Comparison of ENCODE assay signal across 8 cellular contexts in the genomic region with DNA sequence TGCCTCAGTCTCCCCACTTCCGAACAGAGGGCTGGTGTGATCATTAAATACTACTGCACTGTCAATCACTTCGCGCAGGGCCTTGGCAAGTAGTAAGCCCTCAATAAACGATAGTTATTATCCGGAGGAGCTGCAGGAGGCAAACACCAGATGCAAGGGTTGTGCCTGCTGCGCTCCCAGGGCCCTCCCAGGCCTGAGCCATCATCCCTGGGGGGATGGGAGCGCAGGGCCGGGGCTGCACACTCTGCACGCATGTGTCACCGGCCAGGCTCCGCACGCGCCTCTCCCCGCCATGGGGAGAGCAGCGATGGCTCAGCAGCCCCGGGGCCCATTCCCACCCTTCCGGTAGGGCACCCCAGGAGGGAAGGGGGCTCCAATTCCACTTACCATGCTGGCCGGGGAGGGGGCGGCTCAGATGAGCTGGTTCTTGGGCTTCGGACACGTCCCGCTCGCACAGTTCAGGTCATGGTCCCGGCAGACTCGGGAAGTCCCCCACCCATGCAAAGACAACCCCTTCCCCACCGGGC. TPM values are rescaled to one million over a fixed set of nuclear protein-coding genes. Genes with fewer than 3 reads are reported as not detected.
DNase-seq lines count a peak whose midpoint lies in the region; ATAC-seq and TF ChIP-seq lines count a peak whose summit lies in the region.

No MANE protein-coding gene starts in this region.

- peak overlapping the region; percentile 79 for H3K4me3 Mint-ChIP-seq in progenitor cell of endocrine pancreas (ENCODE audit: low read depth)

- peak; percentile 92 for DNase-seq in BE2C
- peak; percentile 43 for DNase-seq in T follicular helper cell (ENCODE audit: low read depth)
- peak; percentile 23 for DNase-seq in amniotic stem cell (lab: John Stamatoyannopoulos, UW)
- peak; percentile 82 for DNase-seq in left cardiac atrium
- peak; percentile 28 for DNase-seq in progenitor cell of endocrine pancreas (ENCODE audit: low spot score, unreplicated experiment)
- DNase-seq in vagina (ENCODE audit: extremely low spot score in 2 of 2) = no peak

- peaks cover 3% of the 10 kb centered on the region for H3K9me3 Mint-ChIP-seq in progenitor cell of endocrine pancreas (ENCODE audit: low read depth)

- peak overlapping the region; percentile 2 for H3K27ac Mint-ChIP-seq in progenitor cell of endocrine pancreas

- H3K9me3 ChIP-seq in BE2C = no peaks in the 10 kb centered on the region
- H3K9me3 ChIP-seq in vagina = no peaks in the 10 kb centered on the region

- TF ChIP-seq POLR2A in GM19193 (IDR thresholded peaks at IDR 0.05; ENCODE audit: extremely low read depth, insufficient read depth, insufficient read length) = peak; percentile 36
- TF ChIP-seq POLR2A in vagina (IDR thresholded peaks at IDR 0.05) = no peak

- no peak for TF ChIP-seq CTCF in BE2C (IDR thresholded peaks at IDR 0.05; ENCODE audit: low read depth, low read length)
- no peak for TF ChIP-seq CTCF in progenitor cell of endocrine pancreas (IDR thresholded peaks at IDR 0.05; ENCODE audit: unreplicated experiment)
- TF ChIP-seq CTCF in vagina (IDR thresholded peaks at IDR 0.05) = no peak

- TF ChIP-seq EP300 in Ishikawa (IDR thresholded peaks at IDR 0.05; ENCODE audit: borderline replicate concordance) = no peak

- H3K4me1 Mint-ChIP-seq in progenitor cell of endocrine pancreas (ENCODE audit: low read depth) = peaks cover 10% of the 10 kb centered on the region

- H3K36me3 ChIP-seq in BE2C = peaks cover 32% of the 10 kb centered on the region
- H3K36me3 ChIP-seq in vagina = no peaks in the 10 kb centered on the region

- no peak for TF ChIP-seq RAD21 in Ishikawa (IDR thresholded peaks at IDR 0.05; ENCODE audit: low read depth)

- ATAC-seq in left cardiac atrium = peak; percentile 81 to 83

- H3K36me3 Mint-ChIP-seq in progenitor cell of endocrine pancreas (ENCODE audit: insufficient read depth) = peaks cover 5% of the 10 kb centered on the region

- H3K27me3 ChIP-seq in BE2C (no peaks in the 10 kb centered on the region), vagina (no peaks in the 10 kb centered on the region)

- H3K4me3 ChIP-seq in BE2C (ENCODE audit: low read depth, low read length) (peak overlapping the region; percentile 83), vagina (peak overlapping the region; percentile 81 to 95)

- no peaks in the 10 kb centered on the region for H3K27me3 Mint-ChIP-seq in progenitor cell of endocrine pancreas

- intact Hi-C loops in left cardiac atrium (cut with DNase I) (no loop called here), vagina (cut with DNase I) (no loop called here)

- H3K27ac ChIP-seq in vagina = peak overlapping the region; percentile 89

- H3K4me1 ChIP-seq in BE2C = no peaks in the 10 kb centered on the region
- peaks cover 27% of the 10 kb centered on the region for H3K4me1 ChIP-seq in vagina

TF ChIP-seq in Ishikawa, 13 proteins besides CTCF, POLR2A, EP300 and RAD21:
- TF ChIP-seq YY1 (IDR thresholded peaks at IDR 0.05; ENCODE audit: low read depth) = no peak
- no peak for TF ChIP-seq ZBTB7A (IDR thresholded peaks at IDR 0.05; ENCODE audit: low read depth)
- no peak for TF ChIP-seq NFIC (IDR thresholded peaks at IDR 0.05)
- TF ChIP-seq, protein P1, sequence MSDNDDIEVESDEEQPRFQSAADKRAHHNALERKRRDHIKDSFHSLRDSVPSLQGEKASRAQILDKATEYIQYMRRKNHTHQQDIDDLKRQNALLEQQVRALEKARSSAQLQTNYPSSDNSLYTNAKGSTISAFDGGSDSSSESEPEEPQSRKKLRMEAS (IDR thresholded peaks at IDR 0.05) = peak; percentile 84
- no peak for TF ChIP-seq CEBPB (IDR thresholded peaks at IDR 0.05)
- TF ChIP-seq TAF1 (IDR thresholded peaks at IDR 0.05; ENCODE audit: low read depth) = no peak
- TF ChIP-seq EGR1 (IDR thresholded peaks at IDR 0.05) = no peak
- TF ChIP-seq CREB1 (IDR thresholded peaks at IDR 0.05; ENCODE audit: low read depth) = no peak

RNA-seq across cellular contexts. Expression of a gene that starts 0.7 kb away (rescaled TPM):
- polyA plus RNA-seq in BE2C (2012; ENCODE audit: insufficient read depth, insufficient read length, low read depth) = 164 TPM
- total RNA-seq in left cardiac atrium (10 to 100 TPM; 34.6 to 46.4 TPM), progenitor cell of endocrine pancreas (82.9 and 87.5 TPM in 2 replicates), vagina (72.7 TPM)

Comparison
In these comparisons a context has a peak if more than half of its experiments do, and no peak if none do; other contexts are left out.
1. DNase-seq: peak in BE2C (single experiment), T follicular helper cell (single experiment), amniotic stem cell (single experiment), left cardiac atrium (single experiment) and progenitor cell of endocrine pancreas (single experiment); none in vagina (0 of 2).